Comparison of ENCODE assay signal across 16 cellular contexts in the genomic region with DNA sequence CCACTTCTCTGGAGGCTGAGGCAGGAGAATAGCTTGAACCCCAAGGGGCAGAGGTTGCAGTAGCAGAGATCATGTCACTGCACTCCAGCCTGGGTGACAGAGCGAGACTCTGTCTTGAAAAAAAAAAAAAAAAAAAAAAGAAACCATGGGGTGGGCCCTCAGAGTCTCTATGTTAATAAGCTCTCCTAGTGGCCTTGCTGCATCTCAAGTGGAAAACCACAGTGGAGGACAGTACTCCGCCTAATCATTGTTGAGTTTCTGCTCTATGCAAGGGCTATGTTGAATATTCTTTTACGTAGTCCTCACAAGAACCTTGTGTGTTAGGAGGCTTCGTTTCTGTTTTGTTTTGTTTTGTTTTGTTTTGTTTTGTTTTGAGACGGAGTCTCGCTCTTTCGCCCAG. TPM values are rescaled to one million over a fixed set of nuclear protein-coding genes. Genes with fewer than 3 reads are reported as not detected.
A peak's percentile ranks its signal among the peaks of the same experiment; 100 is the strongest.
DNase-seq lines count a peak whose midpoint lies in the region; ATAC-seq and TF ChIP-seq lines count a peak whose summit lies in the region.
"Had no signal": no experiment of that assay in that cellular context is flagged by ENCODE, and none has a peak within 500 bp of the region (broad histone marks: within the 10 kb centered on the region; RNA-seq: fewer than 3 reads in every experiment).

No MANE protein-coding gene starts in this region.

- no peak overlapping the region for H3K23ac ChIP-seq in trophoblast cell (ENCODE audit: low read length)

- CTCF ChIA-PET in WTC11 (lab: Charles Lee): interaction anchor here (0.6 to 2.0 kb wide), 61 partner anchors 8 to 378 kb away, joined by 3 to 27 read pairs (median 4); partner anchors contain the start of gene TJP2

- no peak overlapping the region for H3K4ac ChIP-seq in trophoblast cell (ENCODE audit: low read depth, low read length)

- no peak for TF ChIP-seq CTCF in right atrium auricular region (IDR thresholded peaks at IDR 0.05)
- TF ChIP-seq CTCF in WTC11 (IDR thresholded peaks at IDR 0.05): no peak

- peaks cover 31% of the 10 kb centered on the region for H3K4me1 Mint-ChIP-seq in WTC11
- H3K4me1 Mint-ChIP-seq: T-cell had no signal

- H3K4me3 ChIP-seq in right atrium auricular region: no peak overlapping the region
- no peak overlapping the region for H3K4me3 ChIP-seq in trophoblast cell (ENCODE audit: low read depth, low read length)
- H3K4me3 ChIP-seq in HAP-1: no peak overlapping the region
- H3K4me3 ChIP-seq: BLaER1, SK-N-MC had no signal

- H3K9me3 ChIP-seq in right atrium auricular region (no peaks in the 10 kb centered on the region), trophoblast cell (ENCODE audit: insufficient read depth, low read depth, low read length) (peaks cover 2% of the 10 kb centered on the region), HAP-1 (no peaks in the 10 kb centered on the region)
- H3K9me3 ChIP-seq: BLaER1, Caco-2 had no signal

- intact Hi-C loops in left ventricle myocardium superior (cut with micrococcal nuclease): no loop called here

- peak overlapping the region; percentile 87 for H3K27ac Mint-ChIP-seq in WTC11
- H3K27ac Mint-ChIP-seq: CD4-positive, alpha-beta T cell; T-cell had no signal

- DNase-seq in left ventricle myocardium superior: no peak
- no peak for DNase-seq in right atrium auricular region (ENCODE audit: low spot score)
- DNase-seq in WTC11 (ENCODE audit: low spot score): no peak
- DNase-seq in trophoblast cell: peak in 1 of 2 donors; percentile 38
- no peak for DNase-seq in HAP-1 (ENCODE audit: low spot score in 2 of 2)
- no peak for DNase-seq in NCI-H345 treated with DMSO at 0.1 percent for 48 hours (lab: John Stamatoyannopoulos, UW; ENCODE audit: unreplicated experiment)
- no peak for DNase-seq in UCSD-AML1 (lab: John Stamatoyannopoulos, UW; ENCODE audit: unreplicated experiment)
- DNase-seq: CD4-positive, alpha-beta T cell; DMS 273 treated with DMSO at 0.1 percent for 48 hours; KG1; NCI-H1436 treated with DMSO at 0.1 percent for 48 hours; T-cell had no signal

- no peak overlapping the region for H3K27ac ChIP-seq in right atrium auricular region
- H3K27ac ChIP-seq in trophoblast cell (ENCODE audit: low read depth, low read length): peak overlapping the region; percentile 34
- H3K27ac ChIP-seq: BLaER1, SK-N-MC had no signal

- H3K79me2 ChIP-seq in trophoblast cell (ENCODE audit: control insufficient read depth, insufficient read depth, low read length, poor library complexity): no peaks in the 10 kb centered on the region

- POLR2A ChIA-PET in WTC11 (lab: Charles Lee): no interaction called here

- no peaks in the 10 kb centered on the region for H3K9me3 Mint-ChIP-seq in WTC11
- H3K9me3 Mint-ChIP-seq: CD4-positive, alpha-beta T cell; T-cell had no signal

- no peak overlapping the region for H2AK5ac ChIP-seq in trophoblast cell (ENCODE audit: low read length)

- H3K14ac ChIP-seq in trophoblast cell (ENCODE audit: low read length): no peak overlapping the region

- ATAC-seq in left ventricle myocardium superior (peak; percentile 30), HG02885 (IDR thresholded peaks at IDR 0.05; ENCODE audit: poor library complexity, unreplicated experiment) (peak; percentile 64), WTC11 (no peak)
- ATAC-seq: T-cell had no signal

- no peak overlapping the region for H2BK120ac ChIP-seq in trophoblast cell (ENCODE audit: insufficient read depth, low read length, poor library complexity)

- no peaks in the 10 kb centered on the region for H3K27me3 Mint-ChIP-seq in WTC11 (ENCODE audit: low read depth)
- H3K27me3 Mint-ChIP-seq: CD4-positive, alpha-beta T cell; T-cell had no signal

- no peak overlapping the region for H4K8ac ChIP-seq in trophoblast cell (ENCODE audit: low read depth, low read length)

- no peak overlapping the region for H3K9ac ChIP-seq in trophoblast cell (ENCODE audit: low read length)
- H3K9ac ChIP-seq: BLaER1 had no signal

- no peak overlapping the region for H2BK12ac ChIP-seq in trophoblast cell (ENCODE audit: low read length)

- H3K18ac ChIP-seq in trophoblast cell (ENCODE audit: low read length): no peak overlapping the region

- H4K12ac ChIP-seq in trophoblast cell (ENCODE audit: low read depth, low read length): no peak overlapping the region

- H3K4me3 Mint-ChIP-seq in WTC11: no peak overlapping the region
- H3K4me3 Mint-ChIP-seq: CD4-positive, alpha-beta T cell; T-cell had no signal

- WGBS in trophoblast cell (ENCODE audit: extremely low coverage, insufficient coverage, insufficient read length): no CpG with 5 or more reads among the region's 7 CpGs

- H3K36me3 ChIP-seq in right atrium auricular region (peaks cover 69% of the 10 kb centered on the region), trophoblast cell (ENCODE audit: control insufficient read depth in 1 of 2, insufficient read depth in 2 of 2, low read length in 2 of 2) (peaks cover 38 to 44% of the 10 kb centered on the region in 2 experiments), HAP-1 (replicated peaks) (peaks cover 10% of the 10 kb centered on the region)

- H3K4me1 ChIP-seq in right atrium auricular region (no peaks in the 10 kb centered on the region), trophoblast cell (ENCODE audit: control insufficient read depth in 1 of 2, insufficient read depth in 2 of 2, low read length in 2 of 2) (peaks cover 0 to 3% of the 10 kb centered on the region in 2 experiments), HAP-1 (no peaks in the 10 kb centered on the region)
- H3K4me1 ChIP-seq: BLaER1, Caco-2 had no signal

- H3K79me1 ChIP-seq in trophoblast cell (ENCODE audit: low read length): no peaks in the 10 kb centered on the region

- H3K27me3 ChIP-seq in right atrium auricular region: no peaks in the 10 kb centered on the region
- H3K27me3 ChIP-seq in trophoblast cell (ENCODE audit: insufficient read depth, low read length): no peaks in the 10 kb centered on the region
- H3K27me3 ChIP-seq in HAP-1 (ENCODE audit: low read depth): no peaks in the 10 kb centered on the region
- H3K27me3 ChIP-seq: BLaER1 had no signal

- H2AFZ ChIP-seq in trophoblast cell (ENCODE audit: insufficient read depth, low read length, poor library complexity): no peak overlapping the region

- in situ Hi-C loops in HAP-1 (cut with MboI; ENCODE audit: low sequenced_read_pairs): no loop called here

- no peak overlapping the region for H3K4me2 ChIP-seq in trophoblast cell (ENCODE audit: low read length)
- H3K4me2 ChIP-seq: BLaER1 had no signal

- no peak overlapping the region for H4K91ac ChIP-seq in trophoblast cell (ENCODE audit: low read depth, low read length)

- peaks cover 51% of the 10 kb centered on the region for H3K36me3 Mint-ChIP-seq in WTC11

- H2BK5ac ChIP-seq in trophoblast cell (ENCODE audit: low read depth, low read length, poor library complexity): no peak overlapping the region

TF ChIP-seq in WTC11, 78 proteins besides CTCF, POLR2A, EP300 and RAD21 (continues in another document):
- TF ChIP-seq ZNF423 (CRISPR knock-in tag; IDR thresholded peaks at IDR 0.05): no peak
- no peak for TF ChIP-seq HMGA2 (CRISPR knock-in tag; IDR thresholded peaks at IDR 0.05)
- TF ChIP-seq, protein P1, sequence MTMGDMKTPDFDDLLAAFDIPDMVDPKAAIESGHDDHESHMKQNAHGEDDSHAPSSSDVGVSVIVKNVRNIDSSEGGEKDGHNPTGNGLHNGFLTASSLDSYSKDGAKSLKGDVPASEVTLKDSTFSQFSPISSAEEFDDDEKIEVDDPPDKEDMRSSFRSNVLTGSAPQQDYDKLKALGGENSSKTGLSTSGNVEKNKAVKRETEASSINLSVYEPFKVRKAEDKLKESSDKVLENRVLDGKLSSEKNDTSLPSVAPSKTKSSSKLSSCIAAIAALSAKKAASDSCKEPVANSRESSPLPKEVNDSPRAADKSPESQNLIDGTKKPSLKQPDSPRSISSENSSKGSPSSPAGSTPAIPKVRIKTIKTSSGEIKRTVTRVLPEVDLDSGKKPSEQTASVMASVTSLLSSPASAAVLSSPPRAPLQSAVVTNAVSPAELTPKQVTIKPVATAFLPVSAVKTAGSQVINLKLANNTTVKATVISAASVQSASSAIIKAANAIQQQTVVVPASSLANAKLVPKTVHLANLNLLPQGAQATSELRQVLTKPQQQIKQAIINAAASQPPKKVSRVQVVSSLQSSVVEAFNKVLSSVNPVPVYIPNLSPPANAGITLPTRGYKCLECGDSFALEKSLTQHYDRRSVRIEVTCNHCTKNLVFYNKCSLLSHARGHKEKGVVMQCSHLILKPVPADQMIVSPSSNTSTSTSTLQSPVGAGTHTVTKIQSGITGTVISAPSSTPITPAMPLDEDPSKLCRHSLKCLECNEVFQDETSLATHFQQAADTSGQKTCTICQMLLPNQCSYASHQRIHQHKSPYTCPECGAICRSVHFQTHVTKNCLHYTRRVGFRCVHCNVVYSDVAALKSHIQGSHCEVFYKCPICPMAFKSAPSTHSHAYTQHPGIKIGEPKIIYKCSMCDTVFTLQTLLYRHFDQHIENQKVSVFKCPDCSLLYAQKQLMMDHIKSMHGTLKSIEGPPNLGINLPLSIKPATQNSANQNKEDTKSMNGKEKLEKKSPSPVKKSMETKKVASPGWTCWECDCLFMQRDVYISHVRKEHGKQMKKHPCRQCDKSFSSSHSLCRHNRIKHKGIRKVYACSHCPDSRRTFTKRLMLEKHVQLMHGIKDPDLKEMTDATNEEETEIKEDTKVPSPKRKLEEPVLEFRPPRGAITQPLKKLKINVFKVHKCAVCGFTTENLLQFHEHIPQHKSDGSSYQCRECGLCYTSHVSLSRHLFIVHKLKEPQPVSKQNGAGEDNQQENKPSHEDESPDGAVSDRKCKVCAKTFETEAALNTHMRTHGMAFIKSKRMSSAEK (CRISPR knock-in tag; IDR thresholded peaks at IDR 0.05; ENCODE audit: borderline replicate concordance): no peak
- no peak for TF ChIP-seq JAZF1 (CRISPR knock-in tag; IDR thresholded peaks at IDR 0.05)
- no peak for TF ChIP-seq FOXP1 (CRISPR knock-in tag; IDR thresholded peaks at IDR 0.05; ENCODE audit: borderline replicate concordance)
- TF ChIP-seq SOX15 (CRISPR knock-in tag; IDR thresholded peaks at IDR 0.05): no peak
- no peak for TF ChIP-seq ZBTB43 (CRISPR knock-in tag; IDR thresholded peaks at IDR 0.05)

RNA-seq across cellular contexts. Expression of gene TJP2, which starts 48.9 kb away (rescaled TPM):
- total RNA-seq in left ventricle myocardium superior (123 TPM), right atrium auricular region (10 to 100 TPM; 46.3 to 51.7 TPM), WTC11 (2021) (155 to 159 TPM (median 156 TPM) in 3 replicates)
- polyA plus RNA-seq in trophoblast cell (2013): 96.7 and 103 TPM in 2 replicates
